ENCODE assay signal across 15 cellular contexts in the genomic region with DNA sequence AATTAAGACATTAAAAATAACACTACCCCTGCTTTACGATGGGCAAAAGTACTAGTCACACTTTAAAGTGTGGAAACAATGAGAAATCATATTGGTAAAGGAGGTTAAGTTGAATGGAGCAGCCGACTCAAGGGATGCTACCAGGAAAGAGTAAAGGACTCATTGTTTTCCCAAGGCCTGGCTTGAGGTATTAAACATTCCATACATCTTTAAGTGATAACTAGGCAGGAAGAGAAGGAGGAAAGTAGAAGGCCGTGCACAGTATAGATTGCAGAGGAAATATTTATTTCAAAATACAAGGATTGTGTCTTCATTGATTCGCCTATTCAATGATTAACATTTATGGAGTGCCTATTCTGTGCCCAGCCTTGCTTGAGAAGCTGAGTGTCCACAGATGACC. TPM values are rescaled to one million over a fixed set of nuclear protein-coding genes. Genes with fewer than 3 reads are reported as not detected.
DNase-seq lines count a peak whose midpoint lies in the region; ATAC-seq and TF ChIP-seq lines count a peak whose summit lies in the region.
"Had no signal": no experiment of that assay in that cellular context is flagged by ENCODE, and none has a peak within 500 bp of the region (broad histone marks: within the 10 kb centered on the region; RNA-seq: fewer than 3 reads in every experiment).

No MANE protein-coding gene starts in this region.

- H3K27me3 ChIP-seq in RWPE2 (ENCODE audit: insufficient read depth, poor library complexity, severe bottlenecking) (no peaks in the 10 kb centered on the region), foreskin keratinocyte (no peaks in the 10 kb centered on the region), transverse colon (no peaks in the 10 kb centered on the region)

- H3K36me3 ChIP-seq in RWPE2 (ENCODE audit: low read depth) (no peaks in the 10 kb centered on the region), transverse colon (no peaks in the 10 kb centered on the region)

- in situ Hi-C loops in transverse colon (cut with MboI; ENCODE audit: low pct_ligation_motif_present in 1 of 4, low pct_unique_long_range_greater_than_20kb in 1 of 4, low sequenced_read_pairs in 3 of 4): no loop called here

- peak; percentile 42 for DNase-seq in HS-5 (ENCODE audit: low read depth)
- no peak for DNase-seq in RWPE2 (ENCODE audit: low spot score)
- DNase-seq in foreskin keratinocyte: peak; percentile 40 to 66
- DNase-seq in transverse colon: no peak
- DNase-seq in NCI-H1048 (lab: John Stamatoyannopoulos, UW): no peak
- no peak for DNase-seq in cortex of kidney (lab: John Stamatoyannopoulos, UW)
- DNase-seq in natural killer cell: no peak
- DNase-seq: C1 segment of cervical spinal cord; CD4-positive, alpha-beta T cell; DMS79; GDM1; HCEC 1CT; HFFc6; IMR-90 had no signal

- peak; percentile 90 for ATAC-seq in RWPE2 (ENCODE audit: low read depth)
- peak; percentile 61 for ATAC-seq in foreskin keratinocyte
- no peak for ATAC-seq in natural killer cell

- peaks cover 19 to 31% of the 10 kb centered on the region in 2 donors for H3K27me3 Mint-ChIP-seq in natural killer cell (ENCODE audit: low read depth in 2 of 2)

- no peak for TF ChIP-seq CTCF in RWPE2 (IDR thresholded peaks at IDR 0.05; ENCODE audit: poor library complexity, severe bottlenecking)
- TF ChIP-seq CTCF in foreskin keratinocyte (conservative IDR thresholded peaks at IDR 0.05): no peak
- no peak for TF ChIP-seq CTCF in transverse colon (IDR thresholded peaks at IDR 0.05)
- no peak for TF ChIP-seq CTCF in natural killer cell (IDR thresholded peaks at IDR 0.05)

- WGBS in transverse colon (ENCODE audit: low coverage in 1 of 2), 2 donors: 54 to 63% methylated on average over 4 of the region's 4 CpGs

- intact Hi-C loops in transverse colon (cut with DNase I; ENCODE audit: low total_unique reads): no loop called here
- intact Hi-C loops in natural killer cell (cut with micrococcal nuclease): no loop called here

- H3K9me3 Mint-ChIP-seq in natural killer cell: no peaks in the 10 kb centered on the region
- H3K9me3 Mint-ChIP-seq: CD4-positive, alpha-beta T cell; HFFc6 had no signal

- no peaks in the 10 kb centered on the region for H3K9me3 ChIP-seq in RWPE2 (ENCODE audit: severe bottlenecking)
- H3K9me3 ChIP-seq in transverse colon: no peaks in the 10 kb centered on the region

- H3K4me3 ChIP-seq in RWPE2 (ENCODE audit: severe bottlenecking) (no peak overlapping the region), transverse colon (no peak overlapping the region)

- no peak for TF ChIP-seq EP300 in transverse colon (IDR thresholded peaks at IDR 0.05; ENCODE audit: low read depth)

- H3K4me1 Mint-ChIP-seq in natural killer cell: no peaks in the 10 kb centered on the region
- H3K4me1 Mint-ChIP-seq: B cell had no signal

- no peak overlapping the region for H3K4me3 Mint-ChIP-seq in natural killer cell
- H3K4me3 Mint-ChIP-seq: B cell; CD4-positive, alpha-beta T cell; HFFc6 had no signal

- no peak overlapping the region for H3K27ac Mint-ChIP-seq in natural killer cell
- H3K27ac Mint-ChIP-seq: B cell; CD4-positive, alpha-beta T cell; HFFc6 had no signal

- no peak for TF ChIP-seq POLR2A in transverse colon (IDR thresholded peaks at IDR 0.05)

- no peaks in the 10 kb centered on the region for H3K36me3 Mint-ChIP-seq in natural killer cell

- H3K4me1 ChIP-seq in RWPE2 (ENCODE audit: insufficient read depth, poor library complexity, severe bottlenecking) (peaks cover 3% of the 10 kb centered on the region), foreskin keratinocyte (peaks cover 8% of the 10 kb centered on the region), transverse colon (peaks cover 0 to 42% (median 18%) of the 10 kb centered on the region in 4 donors)

- H3K27ac ChIP-seq in RWPE2 (ENCODE audit: poor library complexity, severe bottlenecking) (peak overlapping the region; percentile 18), foreskin keratinocyte (no peak overlapping the region), transverse colon (peak overlapping the region in 3 of 4 donors; percentile 15 to 31 (median 19))

RNA-seq across cellular contexts. Expression of a gene that starts 20.6 kb away (rescaled TPM):
- total RNA-seq in foreskin keratinocyte (53.9 and 57.7 TPM in 2 replicates), transverse colon (10 to 100 TPM in 2 of 4 donors, 1 to 10 TPM in 2; 1.5 to 19.9 (median 10.5) TPM), natural killer cell (10 to 100 TPM in 1 of 3 donors, 1 to 10 TPM in 2; 9.2 to 15.9 (median 9.3) TPM)
- polyA plus RNA-seq in foreskin keratinocyte: 63.6 and 73.9 TPM in 2 replicates

Comparison
In these comparisons a context has a peak if more than half of its experiments do, and no peak if none do; other contexts are left out.
1. DNase-seq: peak in HS-5 (single experiment) and foreskin keratinocyte (2 of 2); none in RWPE2 (single experiment), transverse colon (single experiment), NCI-H1048 (single experiment), cortex of kidney (single experiment) and natural killer cell (single experiment).
2. ATAC-seq: peak in RWPE2 (single experiment) and foreskin keratinocyte (single experiment); none in natural killer cell (0 of 3).